Comparison of ENCODE assay signal across 8 cellular contexts in the genomic region with DNA sequence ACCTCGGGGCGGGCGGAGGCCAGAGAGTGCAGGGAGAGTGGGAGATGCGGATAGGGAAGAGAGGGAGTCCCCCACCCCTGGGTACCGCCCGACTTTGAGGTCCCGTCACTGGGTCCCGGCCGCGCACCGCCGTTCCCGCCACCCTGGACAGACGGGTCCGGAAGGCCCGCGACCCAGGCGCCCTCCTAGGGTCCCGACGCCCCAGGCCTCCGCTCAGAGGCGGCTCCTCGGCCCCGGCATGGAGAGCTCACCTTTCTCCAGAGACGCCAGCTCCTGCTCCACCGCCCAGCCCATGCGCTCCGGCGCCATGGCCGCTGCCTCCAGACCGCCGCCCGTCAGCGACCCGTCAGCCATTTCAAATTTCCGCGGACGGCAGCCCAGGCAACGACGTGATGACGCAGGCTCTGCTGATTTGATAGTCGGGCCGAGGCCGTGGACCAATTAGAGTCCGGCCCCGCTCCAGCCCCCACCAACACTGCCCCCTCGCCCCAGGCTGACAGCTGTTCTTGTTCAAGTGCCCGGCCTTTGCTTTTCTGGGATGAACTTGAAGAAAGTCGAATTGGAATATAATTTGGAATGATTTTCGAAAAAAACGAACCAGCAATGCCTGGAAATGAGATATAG. TPM values are rescaled to one million over a fixed set of nuclear protein-coding genes. Genes with fewer than 3 reads are reported as not detected.
DNase-seq lines count a peak whose midpoint lies in the region; ATAC-seq and TF ChIP-seq lines count a peak whose summit lies in the region.

A gene with protein sequence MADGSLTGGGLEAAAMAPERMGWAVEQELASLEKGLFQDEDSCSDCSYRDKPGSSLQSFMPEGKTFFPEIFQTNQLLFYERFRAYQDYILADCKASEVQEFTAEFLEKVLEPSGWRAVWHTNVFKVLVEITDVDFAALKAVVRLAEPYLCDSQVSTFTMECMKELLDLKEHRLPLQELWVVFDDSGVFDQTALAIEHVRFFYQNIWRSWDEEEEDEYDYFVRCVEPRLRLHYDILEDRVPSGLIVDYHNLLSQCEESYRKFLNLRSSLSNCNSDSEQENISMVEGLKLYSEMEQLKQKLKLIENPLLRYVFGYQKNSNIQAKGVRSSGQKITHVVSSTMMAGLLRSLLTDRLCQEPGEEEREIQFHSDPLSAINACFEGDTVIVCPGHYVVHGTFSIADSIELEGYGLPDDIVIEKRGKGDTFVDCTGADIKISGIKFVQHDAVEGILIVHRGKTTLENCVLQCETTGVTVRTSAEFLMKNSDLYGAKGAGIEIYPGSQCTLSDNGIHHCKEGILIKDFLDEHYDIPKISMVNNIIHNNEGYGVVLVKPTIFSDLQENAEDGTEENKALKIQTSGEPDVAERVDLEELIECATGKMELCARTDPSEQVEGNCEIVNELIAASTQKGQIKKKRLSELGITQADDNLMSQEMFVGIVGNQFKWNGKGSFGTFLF (minus strand): TSS at position 374 of the 624 bp plus-strand sequence. CDS start 20 bp downstream, at position 354.

- POLR2A ChIA-PET in Caco-2 (lab: Charles Lee): interaction anchor here (0.6 to 0.9 kb wide), 2 partner anchors 11 to 131 kb away, joined by 3 to 5 read pairs; no protein-coding TSS in a partner anchor

- 0 out of 2 replicates have a peak, but pooled peaks cover 1% of the 10 kb centered on the region for H3K36me3 ChIP-seq in Caco-2 (ENCODE audit: control insufficient read depth, insufficient read depth, low read length)
- no peaks in the 10 kb centered on the region for H3K36me3 ChIP-seq in mucosa of descending colon (ENCODE audit: low read depth)

- peaks cover 18% of the 10 kb centered on the region for H3K36me3 Mint-ChIP-seq in Caco-2 (ENCODE audit: insufficient read depth, unreplicated experiment)
- peaks cover 31% of the 10 kb centered on the region for H3K36me3 Mint-ChIP-seq in activated CD8-positive, alpha-beta memory T cell treated with anti-CD3 and anti-CD28 coated beads, Interleukin-2, amount 10 ng/mL, durations not matched to agents 7 days and 5 days

- no peaks in the 10 kb centered on the region for H3K4me1 Mint-ChIP-seq in Caco-2 (ENCODE audit: low read depth, unreplicated experiment)
- peaks cover 30% of the 10 kb centered on the region for H3K4me1 Mint-ChIP-seq in activated CD8-positive, alpha-beta memory T cell treated with anti-CD3 and anti-CD28 coated beads, Interleukin-2, amount 10 ng/mL, durations not matched to agents 7 days and 5 days

- H3K4me3 ChIP-seq in Caco-2 (ENCODE audit: low read depth, low read length): peak within 1 kb of the TSS; percentile 90
- H3K4me3 ChIP-seq in mucosa of descending colon: peak within 1 kb of the TSS; percentile 6

- peak within 1 kb of the TSS; percentile 94 for H3K27ac Mint-ChIP-seq in Caco-2 (ENCODE audit: unreplicated experiment)
- peak within 1 kb of the TSS; percentile 96 for H3K27ac Mint-ChIP-seq in activated CD8-positive, alpha-beta memory T cell treated with anti-CD3 and anti-CD28 coated beads, Interleukin-2, amount 10 ng/mL, durations not matched to agents 7 days and 5 days

- peak within 1 kb of the TSS; percentile 89 for H3K4me3 Mint-ChIP-seq in Caco-2 (ENCODE audit: unreplicated experiment)
- H3K4me3 Mint-ChIP-seq in activated CD8-positive, alpha-beta memory T cell treated with anti-CD3 and anti-CD28 coated beads, Interleukin-2, amount 10 ng/mL, durations not matched to agents 7 days and 5 days: peak within 1 kb of the TSS; percentile 98

- CTCF ChIA-PET in Caco-2 (lab: Charles Lee): interaction anchor here (0.5 to 0.9 kb wide), 2 partner anchors 28 to 80 kb away, joined by 3 read pairs; no protein-coding TSS in a partner anchor
- CTCF ChIA-PET in activated CD8-positive, alpha-beta memory T cell treated with anti-CD3 and anti-CD28 coated beads, Interleukin-2, amount 10 ng/mL, durations not matched to agents 7 days and 5 days (lab: Charles Lee): interaction anchor here (1.2 to 2.5 kb wide), 3 partner anchors 13 to 67 kb away, joined by 4 to 8 read pairs (median 4); no protein-coding TSS in a partner anchor

- peak in 1 of 2 experiments; percentile 11 for TF ChIP-seq CTCF in Caco-2 (IDR thresholded peaks at IDR 0.05; ENCODE audit: insufficient read depth in 1 of 2, low read depth in 1 of 2, low read length in 1 of 2, severe bottlenecking in 1 of 2, unreplicated experiment in 1 of 2)
- TF ChIP-seq CTCF in mucosa of descending colon (IDR thresholded peaks at IDR 0.05): no peak

- H3K27me3 Mint-ChIP-seq in Caco-2 (ENCODE audit: insufficient read depth, unreplicated experiment): no peaks in the 10 kb centered on the region
- no peaks in the 10 kb centered on the region for H3K27me3 Mint-ChIP-seq in activated CD8-positive, alpha-beta memory T cell treated with anti-CD3 and anti-CD28 coated beads, Interleukin-2, amount 10 ng/mL, durations not matched to agents 7 days and 5 days

- H3K9me3 ChIP-seq in Caco-2 (no peaks in the 10 kb centered on the region), mucosa of descending colon (no peaks in the 10 kb centered on the region)

- H3K27me3 ChIP-seq in Caco-2 (replicated peaks; ENCODE audit: control insufficient read depth, insufficient read depth, low read length): no peaks in the 10 kb centered on the region

- peak; percentile 87 to 88 for DNase-seq in Caco-2
- peak; percentile 69 for DNase-seq in HS-27A (ENCODE audit: low read depth)
- peak; percentile 90 for DNase-seq in NOMO-1 treated with DMSO at 0.1 percent for 48 hours (lab: John Stamatoyannopoulos, UW; ENCODE audit: unreplicated experiment)
- peak; percentile 94 for DNase-seq in activated CD8-positive, alpha-beta memory T cell treated with anti-CD3 and anti-CD28 coated beads, Interleukin-2, amount 10 ng/mL, durations not matched to agents 7 days and 5 days
- DNase-seq in epidermal melanocyte (ENCODE audit: insufficient read length, low spot score): peak; percentile 93
- peak; percentile 82 to 87 (median 84) for DNase-seq in mucosa of descending colon
- DNase-seq in stimulated activated CD8-positive, alpha-beta memory T cell treated with anti-CD3 and anti-CD28 coated beads, Interleukin-4, amount 100 ng/mL, for 1 hour (ENCODE audit: low read depth in 2 of 2, low spot score in 1 of 2): peak; percentile 32 to 36

- ATAC-seq in GM19468 (IDR thresholded peaks at IDR 0.05; ENCODE audit: extremely low read depth, unreplicated experiment) (peak; percentile 75), mucosa of descending colon (peak; percentile 90)
- peak; percentile 99 for ATAC-seq in activated CD8-positive, alpha-beta memory T cell treated with anti-CD3 and anti-CD28 coated beads, Interleukin-2, amount 10 ng/mL, durations not matched to agents 7 days and 5 days

- H3K4me1 ChIP-seq in Caco-2: no peaks in the 10 kb centered on the region; the same call in 1 of the 2 replicates
- no peaks in the 10 kb centered on the region for H3K4me1 ChIP-seq in mucosa of descending colon (ENCODE audit: low read depth)

- intact Hi-C loops in Caco-2 (cut with micrococcal nuclease; ENCODE audit: unreplicated experiment) (no loop called here), mucosa of descending colon (cut with DNase I, micrococcal nuclease) (no loop called here)

- no peaks in the 10 kb centered on the region for H3K9me3 Mint-ChIP-seq in Caco-2 (ENCODE audit: unreplicated experiment)
- no peaks in the 10 kb centered on the region for H3K9me3 Mint-ChIP-seq in activated CD8-positive, alpha-beta memory T cell treated with anti-CD3 and anti-CD28 coated beads, Interleukin-2, amount 10 ng/mL, durations not matched to agents 7 days and 5 days (ENCODE audit: low read depth)

- no TSS peak for BruUV-seq in Caco-2 (replicated peaks; lab: Mats Ljungman, UMichigan)

RNA-seq across cellular contexts. Expression of the gene that starts here (rescaled TPM):
- total RNA-seq in Caco-2 (2022): 21.8 and 23.3 TPM in 2 replicates
- 10 to 100 TPM; 53.1 to 60.6 TPM for total RNA-seq in activated CD8-positive, alpha-beta memory T cell treated with anti-CD3 and anti-CD28 coated beads, Interleukin-2, amount 10 ng/mL, durations not matched to agents 7 days and 5 days
- total RNA-seq in mucosa of descending colon: 1 to 10 TPM in 2 of 3 donors, under 1 TPM in 1; 0.63 to 7.7 (median 2.3) TPM

Comparison
In these comparisons a context has a peak if more than half of its experiments do, and no peak if none do; other contexts are left out.
1. Peak in every context shown above with its lines: DNase-seq, ATAC-seq and H3K4me3 ChIP-seq.
2. DNase-seq: peak in every context shown above with its lines; median percentile 94 in activated CD8-positive, alpha-beta memory T cell treated with anti-CD3 and anti-CD28 coated beads, Interleukin-2, amount 10 ng/mL, durations not matched to agents 7 days and 5 days; 93 in epidermal melanocyte; 90 in NOMO-1 treated with DMSO at 0.1 percent for 48 hours; 88 in Caco-2; 84 in mucosa of descending colon; 69 in HS-27A; 34 in stimulated activated CD8-positive, alpha-beta memory T cell treated with anti-CD3 and anti-CD28 coated beads, Interleukin-4, amount 100 ng/mL, for 1 hour.